Comparison of ENCODE assay signal across 15 cellular contexts in genomic region chrX:101210630-101211029, GRCh38. TPM values are rescaled to one million over a fixed set of nuclear protein-coding genes. Genes with fewer than 3 reads are reported as not detected.
"Had no signal": no experiment of that assay in that cellular context is flagged by ENCODE, and none has a peak within 500 bp of the region (broad histone marks: within the 10 kb centered on the region; RNA-seq: fewer than 3 reads in every experiment).

No MANE protein-coding gene starts in this region.

- DNase-seq: activated CD4-positive, alpha-beta T cell treated with anti-CD3 and anti-CD28 coated beads, Interleukin-2, amount 50 U/mL, for 4 hours; activated CD4-positive, CD25-positive, alpha-beta regulatory T cell treated with anti-CD3 and anti-CD28 coated beads, Interleukin-2, amount 50 U/mL, for 72 hours; activated naive CD4-positive, alpha-beta T cell treated with anti-CD3 and anti-CD28 coated beads, Interleukin-2, amount 50 U/mL, for 16 hours; activated T-cell treated with anti-CD3 and anti-CD28 coated beads, Interleukin-2, amount 50 U/mL, for 1 hour; dermis blood vessel endothelial cell; foreskin melanocyte; head of caudate nucleus; immature natural killer cell; nephron progenitor cell; occipital lobe; stimulated activated CD4-positive, alpha-beta T cell treated with anti-CD3 and anti-CD28 coated beads, Interleukin-2, amount 100 ng/mL, for 48 hours; stimulated activated naive CD8-positive, alpha-beta T cell treated with anti-CD3 and anti-CD28 coated beads, Interleukin-15, Interleukin-2, amounts not matched to agents 100 U/mL and 50 U/mL, for 24 hours; T1000 had no signal

- H3K27ac ChIP-seq: epithelial cell of prostate had no signal

RNA-seq across cellular contexts. Expression of gene DRP2, which starts 9.0 kb away (rescaled TPM):
- total RNA-seq: bronchial epithelial cell, dermis blood vessel endothelial cell had no signal
